ENCODE assay signal across 16 cellular contexts in the genomic region with DNA sequence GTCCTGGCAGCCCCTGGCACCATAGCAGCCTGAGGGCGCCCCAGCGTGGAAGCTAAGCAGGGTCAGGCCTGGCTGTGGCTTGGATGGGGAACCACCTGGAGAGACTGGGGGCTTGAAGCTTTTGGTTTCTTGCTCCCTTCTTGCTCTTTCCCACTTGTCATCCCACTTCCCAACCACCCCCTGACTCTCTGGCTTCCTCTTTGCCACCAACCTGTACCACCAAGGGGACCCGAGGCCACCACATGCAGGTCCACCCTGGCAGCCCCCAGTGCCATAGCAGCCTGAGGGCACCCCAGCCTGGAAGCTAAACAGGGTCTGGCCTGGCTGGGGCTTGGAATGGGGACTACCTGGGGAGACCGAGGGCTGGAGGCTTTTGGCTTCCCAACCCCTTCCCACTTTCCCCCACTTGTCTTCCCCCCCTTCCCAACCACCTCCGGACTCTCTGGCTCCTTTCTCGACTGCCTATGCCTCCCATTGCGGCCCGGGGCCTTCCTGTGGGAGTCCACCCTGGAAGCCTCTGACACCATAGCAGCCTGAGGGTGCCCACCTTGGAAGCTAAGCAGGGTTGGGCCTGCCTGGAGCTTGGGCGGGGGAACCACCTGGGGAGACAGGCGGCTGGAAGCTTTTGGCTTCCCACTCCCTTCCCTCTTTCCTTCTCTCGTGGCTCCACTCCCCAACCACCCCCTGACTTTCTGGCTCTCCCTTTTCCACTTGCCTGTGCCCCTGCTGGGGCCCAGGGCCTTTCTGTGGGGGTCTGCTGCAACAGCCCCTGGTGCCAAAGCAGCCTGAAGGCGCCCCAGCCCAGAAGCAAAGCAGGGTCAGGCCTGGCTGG.
DNase-seq lines count a peak whose midpoint lies in the region; ATAC-seq and TF ChIP-seq lines count a peak whose summit lies in the region.
"Had no signal": no experiment of that assay in that cellular context is flagged by ENCODE, and none has a peak within 500 bp of the region (broad histone marks: within the 10 kb centered on the region; RNA-seq: fewer than 3 reads in every experiment).

No MANE protein-coding gene starts in this region.

- H3K9me3 ChIP-seq in hepatocyte (ENCODE audit: low read depth) (no peaks in the 10 kb centered on the region), osteoblast (ENCODE audit: low read depth, low read length) (no peaks in the 10 kb centered on the region)

- TF ChIP-seq CTCF in hepatocyte (IDR thresholded peaks at IDR 0.05; ENCODE audit: poor library complexity), result no peak
- no peak for TF ChIP-seq CTCF in osteoblast (IDR thresholded peaks at IDR 0.05; ENCODE audit: extremely low read depth, low read depth, low read length)

- 67% methylated on average over 12 of the region's 12 CpGs for WGBS in hepatocyte (ENCODE audit: low lambda C conversion rate, missing lambda C conversion rate)

- H3K79me2 ChIP-seq in hepatocyte (no peaks in the 10 kb centered on the region), osteoblast (ENCODE audit: insufficient read depth, low read length) (no peaks in the 10 kb centered on the region)

- no peak overlapping the region for H3K4me3 ChIP-seq in hepatocyte
- no peak overlapping the region for H3K4me3 ChIP-seq in osteoblast (ENCODE audit: insufficient read depth, low read length)
- H3K4me3 ChIP-seq: GM12878, GM23338 had no signal

- H3K4me2 ChIP-seq in hepatocyte (no peak overlapping the region), osteoblast (ENCODE audit: insufficient read depth, low read length) (no peak overlapping the region)
- H3K4me2 ChIP-seq: GM23338 had no signal

- H3K27ac ChIP-seq in hepatocyte (no peak overlapping the region), osteoblast (ENCODE audit: low read depth, low read length) (no peak overlapping the region)
- H3K27ac ChIP-seq: 22Rv1 had no signal

- intact Hi-C loops in left ventricle myocardium superior (cut with micrococcal nuclease), result no loop called here
- intact Hi-C loops in cardiac septum (cut with DNase I), result no loop called here

- ATAC-seq in left ventricle myocardium superior (no peak), HG03135 (IDR thresholded peaks at IDR 0.05; ENCODE audit: unreplicated experiment) (no peak)
- ATAC-seq: GM12878, GM23338 had no signal

- no peaks in the 10 kb centered on the region for H3K9me2 ChIP-seq in hepatocyte (replicated peaks; ENCODE audit: insufficient read depth)

- DNase-seq in left ventricle myocardium superior, result peak; percentile 15
- no peak for DNase-seq in cardiac septum (ENCODE audit: low spot score)
- DNase-seq in hepatocyte (ENCODE audit: low spot score), result peak; percentile 3
- DNase-seq in osteoblast (ENCODE audit: insufficient read length, low spot score, missing footprints), result peak; percentile 54
- no peak for DNase-seq in hepatic stellate cell (ENCODE audit: low spot score)
- no peak for DNase-seq in NK-92 (lab: John Stamatoyannopoulos, UW; ENCODE audit: unreplicated experiment)
- DNase-seq in amygdala (lab: John Stamatoyannopoulos, UW), result no peak
- DNase-seq: Caco-2; CD8-positive, alpha-beta memory T cell; DND-41; GDM1; IMR-90 had no signal

- no peaks in the 10 kb centered on the region for H3K36me3 ChIP-seq in hepatocyte (replicated peaks; ENCODE audit: insufficient read depth, low read depth)
- no peaks in the 10 kb centered on the region for H3K36me3 ChIP-seq in osteoblast (ENCODE audit: insufficient read depth, low read length)

- no peaks in the 10 kb centered on the region for H3K27me3 ChIP-seq in hepatocyte
- H3K27me3 ChIP-seq in osteoblast (ENCODE audit: insufficient read depth, low read length), result no peaks in the 10 kb centered on the region

- H4K20me1 ChIP-seq in hepatocyte (ENCODE audit: insufficient read depth, poor library complexity, severe bottlenecking), result no peaks in the 10 kb centered on the region
- no peaks in the 10 kb centered on the region for H4K20me1 ChIP-seq in osteoblast (ENCODE audit: insufficient read depth, low read length)

- H2AFZ ChIP-seq in hepatocyte (no peak overlapping the region), osteoblast (ENCODE audit: low read length) (no peak overlapping the region)
- H2AFZ ChIP-seq: GM23338 had no signal

- H3K4me1 ChIP-seq in hepatocyte (ENCODE audit: insufficient read depth), result no peaks in the 10 kb centered on the region
- H3K4me1 ChIP-seq in osteoblast (ENCODE audit: insufficient read depth, low read length), result no peaks in the 10 kb centered on the region
- H3K4me1 ChIP-seq: Caco-2 had no signal

Comparison
In these comparisons a context has a peak if more than half of its experiments do, and no peak if none do; other contexts are left out.
1. DNase-seq: peak in left ventricle myocardium superior (single experiment), hepatocyte (single experiment) and osteoblast (single experiment); none in cardiac septum (single experiment), hepatic stellate cell (single experiment), NK-92 (single experiment) and amygdala (0 of 56).